Comparison of ENCODE assay signal across 30 cellular contexts in genomic region chr10:97263971-97264370, GRCh38.
"Had no signal": no experiment of that assay in that cellular context is flagged by ENCODE, and none has a peak within 500 bp of the region (broad histone marks: within the 10 kb centered on the region; RNA-seq: fewer than 3 reads in every experiment).

No MANE protein-coding gene starts in this region.

- H3K27ac Mint-ChIP-seq: naive thymus-derived CD8-positive, alpha-beta T cell; natural killer cell treated with Interleukin-12 subunit alpha and Interleukin-12 subunit beta and Interleukin-15 and Interleukin-18, amount 100 ng/mL, for 72 hours; nephron progenitor cell; progenitor cell of endocrine pancreas; stimulated activated effector memory CD8-positive, alpha-beta T cell treated with anti-CD3 and anti-CD28 coated beads, Interleukin-12 subunit alpha, Interleukin-12 subunit beta, amount 100 ng/mL, for 72 hours; stimulated activated naive B cell treated with anti-CD40 and anti-IgM and Interleukin-4, amounts not matched to agents 10 μg/mL and 1 μg/mL and 100 μg/mL, for 72 hours; stimulated activated naive CD8-positive, alpha-beta T cell treated with anti-CD3 and anti-CD28 coated beads, Interleukin-15, Interleukin-2, amounts not matched to agents 100 ng/mL and 50 ng/mL, for 24 hours; type B pancreatic cell had no signal

- H2AFZ ChIP-seq: parathyroid adenoma had no signal

- H3K4me3 ChIP-seq: ovary, psoas muscle, right lobe of liver, sigmoid colon, stomach, thoracic aorta, thyroid gland, tibial nerve, upper lobe of right lung, uterus had no signal

- H3K4me1 ChIP-seq: parathyroid adenoma, psoas muscle, right lobe of liver, sigmoid colon, stomach, thyroid gland, upper lobe of right lung, uterus had no signal

- H3K9me3 ChIP-seq: neutrophil, ovary, psoas muscle, right lobe of liver, sigmoid colon, stomach, thoracic aorta, thyroid gland, tibial nerve, upper lobe of right lung, uterus had no signal

- H3K27me3 ChIP-seq: neutrophil, ovary, right lobe of liver, sigmoid colon, stomach, thyroid gland, tibial nerve, upper lobe of right lung, uterus had no signal

- H3K27me3 Mint-ChIP-seq: naive thymus-derived CD8-positive, alpha-beta T cell; natural killer cell treated with Interleukin-12 subunit alpha and Interleukin-12 subunit beta and Interleukin-15 and Interleukin-18, amount 100 ng/mL, for 72 hours; progenitor cell of endocrine pancreas; stimulated activated naive B cell treated with anti-CD40 and anti-IgM and Interleukin-4, amounts not matched to agents 10 μg/mL and 1 μg/mL and 100 μg/mL, for 72 hours; stimulated activated naive CD8-positive, alpha-beta T cell treated with anti-CD3 and anti-CD28 coated beads, Interleukin-15, Interleukin-2, amounts not matched to agents 100 ng/mL and 50 ng/mL, for 24 hours; type B pancreatic cell had no signal

- DNase-seq: naive thymus-derived CD8-positive, alpha-beta T cell; nephron progenitor cell; nucleus accumbens; ovary; posterior cingulate gyrus; psoas muscle; right cardiac atrium; right lobe of liver; sigmoid colon; small intestine; stimulated activated CD4-positive, alpha-beta T cell treated with anti-CD3 and anti-CD28 coated beads, Interleukin-15, amount 100 ng/mL, for 24 hours; stimulated activated CD4-positive, alpha-beta T cell treated with anti-CD3 and anti-CD28 coated beads, Interleukin-2, amount 100 ng/mL, for 24 hours; stimulated activated CD4-positive, alpha-beta T cell treated with anti-CD3 and anti-CD28 coated beads, Interleukin-2, amount 100 ng/mL, for 48 hours; stimulated activated CD4-positive, alpha-beta T cell treated with anti-CD3 and anti-CD28 coated beads, Interleukin-4, amount 100 ng/mL, for 24 hours; stimulated activated naive B cell treated with anti-CD40 and anti-IgM and Interleukin-4, amounts not matched to agents 10 μg/mL and 1 μg/mL and 100 μg/mL, for 72 hours; stimulated activated naive CD4-positive, alpha-beta T cell treated with Interleukin-2 at 50 U/mL for 16 hours; stomach; thyroid gland; upper lobe of right lung; uterus had no signal

- H3K36me3 Mint-ChIP-seq: natural killer cell treated with Interleukin-12 subunit alpha and Interleukin-12 subunit beta and Interleukin-15 and Interleukin-18, amount 100 ng/mL, for 72 hours had no signal

- H3K27ac ChIP-seq: neutrophil, ovary, parathyroid adenoma, psoas muscle, right lobe of liver, sigmoid colon, stomach, thoracic aorta, thyroid gland, tibial nerve, upper lobe of right lung, uterus had no signal

- H3K4me1 Mint-ChIP-seq: nephron progenitor cell had no signal

- H3K9me3 Mint-ChIP-seq: naive thymus-derived CD8-positive, alpha-beta T cell; natural killer cell treated with Interleukin-12 subunit alpha and Interleukin-12 subunit beta and Interleukin-15 and Interleukin-18, amount 100 ng/mL, for 72 hours; stimulated activated effector memory CD8-positive, alpha-beta T cell treated with anti-CD3 and anti-CD28 coated beads, Interleukin-12 subunit alpha, Interleukin-12 subunit beta, amount 100 ng/mL, for 72 hours; stimulated activated naive CD8-positive, alpha-beta T cell treated with anti-CD3 and anti-CD28 coated beads, Interleukin-15, Interleukin-2, amounts not matched to agents 100 ng/mL and 50 ng/mL, for 24 hours; type B pancreatic cell had no signal

- H3K4me3 Mint-ChIP-seq: naive thymus-derived CD8-positive, alpha-beta T cell; natural killer cell treated with Interleukin-12 subunit alpha and Interleukin-12 subunit beta and Interleukin-15 and Interleukin-18, amount 100 ng/mL, for 72 hours; nephron progenitor cell; neural crest cell; stimulated activated effector memory CD8-positive, alpha-beta T cell treated with anti-CD3 and anti-CD28 coated beads, Interleukin-12 subunit alpha, Interleukin-12 subunit beta, amount 100 ng/mL, for 72 hours; stimulated activated naive B cell treated with anti-CD40 and anti-IgM and Interleukin-4, amounts not matched to agents 10 μg/mL and 1 μg/mL and 100 μg/mL, for 72 hours; stimulated activated naive CD8-positive, alpha-beta T cell treated with anti-CD3 and anti-CD28 coated beads, Interleukin-15, Interleukin-2, amounts not matched to agents 100 ng/mL and 50 ng/mL, for 24 hours; type B pancreatic cell had no signal

- ATAC-seq: naive thymus-derived CD8-positive, alpha-beta T cell; natural killer cell treated with Interleukin-12 subunit alpha and Interleukin-12 subunit beta and Interleukin-15 and Interleukin-18, amount 100 ng/mL, for 72 hours; psoas muscle; right cardiac atrium; right lobe of liver; stimulated activated effector memory CD8-positive, alpha-beta T cell treated with anti-CD3 and anti-CD28 coated beads, Interleukin-12 subunit alpha, Interleukin-12 subunit beta, amount 100 ng/mL, for 72 hours; stimulated activated naive B cell treated with anti-CD40 and anti-IgM and Interleukin-4, amounts not matched to agents 10 μg/mL and 1 μg/mL and 100 μg/mL, for 72 hours; upper lobe of right lung had no signal

- H3K36me3 ChIP-seq: ovary, thoracic aorta, thyroid gland, uterus had no signal

- H3K9ac ChIP-seq: parathyroid adenoma had no signal
